ENCODE assay signal across 14 cellular contexts in genomic region chr5:10592598-10592997, GRCh38. TPM values are rescaled to one million over a fixed set of nuclear protein-coding genes. Genes with fewer than 3 reads are reported as not detected.
DNase-seq lines count a peak whose midpoint lies in the region; ATAC-seq, FAIRE-seq and TF ChIP-seq lines count a peak whose summit lies in the region.
"Had no signal": no experiment of that assay in that cellular context is flagged by ENCODE, and none has a peak within 500 bp of the region (broad histone marks: within the 10 kb centered on the region; RNA-seq: fewer than 3 reads in every experiment).

No MANE protein-coding gene starts in this region.

- H3K79me2 ChIP-seq in GM12878 (ENCODE audit: control insufficient read depth, insufficient read depth, low read length): peaks cover 95% of the 10 kb centered on the region
- H3K79me2 ChIP-seq in OCI-LY7 (ENCODE audit: insufficient read depth, low read depth, low read length): peaks cover 5% of the 10 kb centered on the region; the same call in 1 of the 2 replicates

- RAD21 ChIA-PET in GM12878 (lab: Charles Lee; ENCODE audit: unreplicated experiment): interaction anchor here (0.8 to 4.5 kb wide), 12 partner anchors 8 to 225 kb away, joined by 3 to 19 read pairs (median 6); no protein-coding TSS in a partner anchor

- H3K4me3 ChIP-seq in GM12878: no peak overlapping the region
- no peak overlapping the region for H3K4me3 ChIP-seq in OCI-LY7 (ENCODE audit: low read depth, low read length, poor library complexity, severe bottlenecking)
- H3K4me3 ChIP-seq: Peyer's patch had no signal

- intact Hi-C loops in GM12878 (cut with micrococcal nuclease; ENCODE audit: unreplicated experiment): no loop called here
- intact Hi-C loops in OCI-LY7 (cut with micrococcal nuclease; ENCODE audit: unreplicated experiment): no loop called here

- TF ChIP-seq EP300 in GM12878 (IDR thresholded peaks at IDR 0.05; ENCODE audit: borderline replicate concordance in 1 of 2, control insufficient read depth in 1 of 2, low read depth in 2 of 2, low read length in 2 of 2): no peak

- H3K4me2 ChIP-seq in GM12878 (ENCODE audit: control insufficient read depth, insufficient read depth): peak overlapping the region; percentile 45; the same call in 1 of the 2 replicates
- H3K4me2 ChIP-seq in OCI-LY7 (ENCODE audit: low read length): no peak overlapping the region

- FAIRE-seq in GM12878 (lab: Jason Lieb, UNC): no peak

- H2AFZ ChIP-seq in GM12878 (ENCODE audit: control insufficient read depth, low read depth, low read length) (no peak overlapping the region), OCI-LY7 (ENCODE audit: low read length) (no peak overlapping the region)

- DNase-seq in GM12878 (ENCODE audit: low read depth, low spot score) (no peak), activated gamma-delta T cell (lab: John Stamatoyannopoulos, UW) (no peak), DMS79 (lab: John Stamatoyannopoulos, UW) (no peak), OCI-LY7 (ENCODE audit: low spot score) (no peak), NCI-H2196 (lab: John Stamatoyannopoulos, UW; ENCODE audit: unreplicated experiment) (no peak)
- DNase-seq: caudate nucleus, NCI-H2029 treated with DMSO at 0.1 percent for 48 hours, Peyer's patch had no signal

- no peak for TF ChIP-seq POLR2A in GM12878 (IDR thresholded peaks at IDR 0.05; ENCODE audit: low read depth, low read length)

- H3K9me3 ChIP-seq in GM12878 (replicated peaks; ENCODE audit: control insufficient read depth, insufficient read depth, low read length) (no peaks in the 10 kb centered on the region; the same call in 1 of the 3 replicates), OCI-LY7 (ENCODE audit: low read length) (peaks cover 17% of the 10 kb centered on the region; the same call in 1 of the 2 replicates)
- H3K9me3 ChIP-seq: Peyer's patch had no signal

- POLR2A ChIA-PET in GM12878 (lab: Charles Lee): interaction anchor here (0.7 to 3.5 kb wide), 13 partner anchors 8 to 39 kb away, joined by 3 to 21 read pairs (median 5); partner anchors contain the start of gene ANKRD33B
- POLR2A ChIA-PET in OCI-LY7 (lab: Charles Lee): interaction anchor here (0.5 to 2.3 kb wide), 19 partner anchors 8 to 225 kb away, joined by 3 to 11 read pairs (median 4); partner anchors contain the start of genes ANKRD33B and DAP

- peaks cover 83% of the 10 kb centered on the region for H3K4me1 ChIP-seq in GM12878 (ENCODE audit: control insufficient read depth, insufficient read depth, low read length)
- peaks cover 29% of the 10 kb centered on the region for H3K4me1 ChIP-seq in OCI-LY7 (ENCODE audit: insufficient read depth, low read length, poor library complexity, severe bottlenecking)
- H3K4me1 ChIP-seq: Peyer's patch had no signal

- TF ChIP-seq CTCF in GM12878 (IDR thresholded peaks at IDR 0.05 in 2 of 3, conservative IDR thresholded peaks at IDR 0.05 in 1 of 3; ENCODE audit: control insufficient read depth in 2 of 3, extremely low read depth in 1 of 3, insufficient read depth in 1 of 3, low read depth in 3 of 3, low read length in 3 of 3) (no peak), OCI-LY7 (conservative IDR thresholded peaks at IDR 0.05; ENCODE audit: low read length) (no peak)

- H3K27me3 ChIP-seq in GM12878 (replicated peaks in 1 of 2; ENCODE audit: control insufficient read depth in 2 of 2, insufficient read depth in 2 of 2, low read length in 1 of 2): no peaks in the 10 kb centered on the region
- H3K27me3 ChIP-seq: Peyer's patch had no signal

- H3K9me2 ChIP-seq in OCI-LY7 (ENCODE audit: insufficient read depth, low read length): no peaks in the 10 kb centered on the region

- H3K9ac ChIP-seq in GM12878 (ENCODE audit: control insufficient read depth, insufficient read depth, low read length): no peak overlapping the region

- CTCF ChIA-PET in GM12878 (lab: Yijun Ruan, JAX) (interaction anchor here (0.6 to 2.7 kb wide), 10 partner anchors 8 to 140 kb away, joined by 3 to 13 read pairs (median 4); no protein-coding TSS in a partner anchor), OCI-LY7 (lab: Charles Lee; ENCODE audit: unreplicated experiment) (interaction anchor here (1.1 to 1.8 kb wide), 2 partner anchors 15 to 35 kb away, joined by 4 to 7 read pairs; no protein-coding TSS in a partner anchor)

- H3K27ac ChIP-seq in GM12878 (ENCODE audit: control insufficient read depth, insufficient read depth) (peak overlapping the region; percentile 28; the same call in 1 of the 2 replicates), OCI-LY7 (ENCODE audit: low read depth, low read length, poor library complexity, severe bottlenecking) (no peak overlapping the region)
- H3K27ac ChIP-seq: Peyer's patch had no signal

- SMC1A ChIA-PET in GM12878 (lab: Charles Lee; ENCODE audit: uncharacterized antibody, unreplicated experiment): interaction anchor here (0.6 to 2.7 kb wide), 14 partner anchors 8 to 139 kb away, joined by 3 to 19 read pairs (median 4); no protein-coding TSS in a partner anchor

- H4K20me1 ChIP-seq in GM12878 (ENCODE audit: control insufficient read depth, insufficient read depth) (no peaks in the 10 kb centered on the region), OCI-LY7 (ENCODE audit: insufficient read depth, low read length) (no peaks in the 10 kb centered on the region)

- in situ Hi-C loops in GM12878 (cut with MboI): no loop called here

- H3K36me3 ChIP-seq in GM12878 (ENCODE audit: control insufficient read depth in 2 of 2, insufficient read depth in 2 of 2, low read length in 1 of 2): peaks cover 3 to 8% of the 10 kb centered on the region in 2 experiments; a peak in 3 of 4 replicates
- H3K36me3 ChIP-seq in OCI-LY7 (ENCODE audit: insufficient read depth, low read length): peaks cover 4% of the 10 kb centered on the region; the same call in 1 of the 2 replicates
- H3K36me3 ChIP-seq: Peyer's patch had no signal

- TF ChIP-seq RAD21 in GM12878 (IDR thresholded peaks at IDR 0.05; ENCODE audit: insufficient read depth, low read depth, low read length): no peak

- no TSS peak for BruUV-seq in GM12878 (replicated peaks; lab: Mats Ljungman, UMichigan)
- no TSS peak for BruUV-seq in OCI-LY7 (replicated peaks; lab: Mats Ljungman, UMichigan)

- ATAC-seq in GM18861 (IDR thresholded peaks at IDR 0.05; ENCODE audit: unreplicated experiment): peak; percentile 54
- peak; percentile 53 for ATAC-seq in GM21529 (IDR thresholded peaks at IDR 0.05; ENCODE audit: unreplicated experiment)
- ATAC-seq in HG03159 (IDR thresholded peaks at IDR 0.05; ENCODE audit: unreplicated experiment): peak; percentile 62
- ATAC-seq in GM12878: peak; percentile 60
- ATAC-seq: activated T-helper 17 cell treated with anti-CD3 and anti-CD28 coated beads, Interleukin-2, amount 50 U/mL, for 72 hours; stimulated activated effector memory CD8-positive, alpha-beta T cell treated with anti-CD3 and anti-CD28 coated beads, Interleukin-12 subunit alpha, Interleukin-12 subunit beta, amount 100 ng/mL, for 72 hours had no signal

TF ChIP-seq in GM12878, 131 proteins besides CTCF, POLR2A, EP300 and RAD21 (continues in another document):
- TF ChIP-seq, protein P1, sequence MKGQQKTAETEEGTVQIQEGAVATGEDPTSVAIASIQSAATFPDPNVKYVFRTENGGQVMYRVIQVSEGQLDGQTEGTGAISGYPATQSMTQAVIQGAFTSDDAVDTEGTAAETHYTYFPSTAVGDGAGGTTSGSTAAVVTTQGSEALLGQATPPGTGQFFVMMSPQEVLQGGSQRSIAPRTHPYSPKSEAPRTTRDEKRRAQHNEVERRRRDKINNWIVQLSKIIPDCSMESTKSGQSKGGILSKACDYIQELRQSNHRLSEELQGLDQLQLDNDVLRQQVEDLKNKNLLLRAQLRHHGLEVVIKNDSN (IDR thresholded peaks at IDR 0.05; ENCODE audit: borderline replicate concordance, extremely low read length, insufficient read depth, low read depth, low read length): no peak
- no peak for TF ChIP-seq RB1 (IDR thresholded peaks at IDR 0.05; ENCODE audit: borderline replicate concordance)
- no peak for TF ChIP-seq NFIC (IDR thresholded peaks at IDR 0.05; ENCODE audit: low read depth, low read length)
- TF ChIP-seq SMC3 (IDR thresholded peaks at IDR 0.05; ENCODE audit: borderline replicate concordance, low read length): no peak
- no peak for TF ChIP-seq POLR2AphosphoS2 (IDR thresholded peaks at IDR 0.05; ENCODE audit: low read depth, low read length)
- TF ChIP-seq ZNF24 (IDR thresholded peaks at IDR 0.05): no peak
- no peak for TF ChIP-seq BCL11A (IDR thresholded peaks at IDR 0.05; ENCODE audit: low read depth, low read length)
- TF ChIP-seq RAD51 (IDR thresholded peaks at IDR 0.05): no peak
- no peak for TF ChIP-seq ELK1 (IDR thresholded peaks at IDR 0.05; ENCODE audit: low read depth, low read length)
- TF ChIP-seq CBX3 (IDR thresholded peaks at IDR 0.05; ENCODE audit: borderline replicate concordance, low read depth): no peak

RNA-seq across cellular contexts. Expression of gene ANKRD33B, which starts 28.7 kb away (rescaled TPM):
- 51.1 and 53.7 TPM in 2 replicates for total RNA-seq in GM12878 (2013; cell fraction: nucleolus; rRNA removed)
- total RNA-seq in GM12878 (2014; rRNA removed) (17.0 and 18.6 TPM in 2 replicates), GM12878 (2014; rRNA removed; fragmentation: Illumina TruSeq; extraction: Trizol) (20.3 and 20.4 TPM in 2 replicates), GM12878 (2021) (58.4 and 61.6 TPM in 2 replicates), OCI-LY7 (2022) (10.1 and 11.4 TPM in 2 replicates)
- 12.2 TPM for polyA plus RNA-seq in GM12878 (2011; ENCODE audit: low read depth)
- polyA plus RNA-seq in GM12878 (2011; rRNA removed) (11.0 and 12.7 TPM in 2 replicates), GM12878 (2014; fragmentation: Illumina TruSeq; extraction: Trizol) (22.7 and 27.0 TPM in 2 replicates), GM12878 (2014; fragmentation: Nextera tagmentation; extraction: Ambion mirVana) (1 to 10 TPM; 5.9 to 6.1 TPM), GM12878 (2014; rRNA removed) (19.6 and 20.7 TPM in 2 replicates), GM12878 (2016; fragmentation: Nextera tagmentation; extraction: Ambion mirVana) (1 to 10 TPM; 4.9 to 9.5 TPM)
- 16.9 and 17.7 TPM in 2 replicates for polyA plus RNA-seq in GM12878 (2011; cell fraction: cytosol; rRNA removed)
- 24.0 and 29.2 TPM in 2 replicates for polyA plus RNA-seq in GM12878 (2011; cell fraction: nucleus; rRNA removed)
- 19.6 TPM in 2 replicates for polyA plus RNA-seq in GM12878 (2012)
- 42.2 and 53.6 TPM in 2 replicates for polyA minus RNA-seq in GM12878 (2011; rRNA and poly(A)+ RNA removed)
- polyA minus RNA-seq in GM12878 (2011; cell fraction: cytosol; rRNA and poly(A)+ RNA removed): 28.3 and 29.6 TPM in 2 replicates
- 13.7 and 27.7 TPM in 2 replicates for polyA minus RNA-seq in GM12878 (2011; cell fraction: nucleus; rRNA and poly(A)+ RNA removed)
- 5.6 TPM in 2 replicates for total RNA-seq in OCI-LY7 (2014; rRNA removed; shearing (Covaris generic))
- total RNA-seq: HT-29 had no signal
